ENCODE assay signal across 18 cellular contexts in genomic region chr6:82910394-82910793, GRCh38.
"Had no signal": no experiment of that assay in that cellular context is flagged by ENCODE, and none has a peak within 500 bp of the region (broad histone marks: within the 10 kb centered on the region; RNA-seq: fewer than 3 reads in every experiment).

No MANE protein-coding gene starts in this region.

- DNase-seq: cortex of kidney; effector CD4-positive, alpha-beta T cell; gastrocnemius medialis; left cardiac atrium; left lung; lower lobe of right lung; mucosa of descending colon; naive thymus-derived CD4-positive, alpha-beta T cell; ovary; posterior cingulate gyrus; right lobe of liver; small intestine; stimulated activated CD4-positive, alpha-beta T cell treated with anti-CD3 and anti-CD28 coated beads, Interleukin-15, amount 100 ng/mL, for 24 hours; stimulated activated CD4-positive, alpha-beta T cell treated with anti-CD3 and anti-CD28 coated beads, Interleukin-2, amount 100 ng/mL, for 48 hours; stimulated activated naive B cell treated with anti-CD40 and anti-IgM and Interleukin-4, amounts not matched to agents 10 μg/mL and 1 μg/mL and 100 μg/mL, for 72 hours; upper lobe of left lung had no signal

- H3K4me1 ChIP-seq: left lung, lower lobe of right lung, right lobe of liver, tibial nerve, upper lobe of left lung had no signal

- H3K27me3 ChIP-seq: gastrocnemius medialis, left lung, ovary, right lobe of liver, tibial nerve, upper lobe of left lung had no signal

- H3K36me3 ChIP-seq: gastrocnemius medialis, left lung, lower lobe of right lung, ovary, right lobe of liver, thoracic aorta, upper lobe of left lung had no signal

- H3K27ac ChIP-seq: left lung, lower lobe of right lung, ovary, right lobe of liver, thoracic aorta, tibial nerve, upper lobe of left lung had no signal

- H3K4me3 ChIP-seq: gastrocnemius medialis, left lung, lower lobe of right lung, mucosa of descending colon, ovary, right lobe of liver, thoracic aorta, tibial nerve, upper lobe of left lung had no signal

- ATAC-seq: left lung; lower lobe of right lung; mucosa of descending colon; naive thymus-derived CD4-positive, alpha-beta T cell; right lobe of liver; stimulated activated naive B cell treated with anti-CD40 and anti-IgM and Interleukin-4, amounts not matched to agents 10 μg/mL and 1 μg/mL and 100 μg/mL, for 72 hours had no signal

- H3K9me3 ChIP-seq: gastrocnemius medialis, left lung, lower lobe of right lung, mucosa of descending colon, ovary, right lobe of liver, thoracic aorta, tibial nerve, upper lobe of left lung had no signal
